ENCODE assay signal across 30 cellular contexts in genomic region chr22:44098966-44099530, GRCh38.
"Had no signal": no experiment of that assay in that cellular context is flagged by ENCODE, and none has a peak within 500 bp of the region (broad histone marks: within the 10 kb centered on the region; RNA-seq: fewer than 3 reads in every experiment).

No MANE protein-coding gene starts in this region.

- H3K4me1 Mint-ChIP-seq: activated naive CD4-positive, alpha-beta T cell treated with anti-CD3 and anti-CD28 coated beads, Interleukin-2, amount 50 U/mL, for 24 hours; activated naive CD8-positive, alpha-beta T cell treated with anti-CD3 and anti-CD28 coated beads, Interleukin-2, amount 50 U/mL, for 24 hours; natural killer cell had no signal

- H3K27me3 ChIP-seq: body of pancreas, gastrocnemius medialis, hepatocyte, ovary, tibial nerve had no signal

- H3K79me2 ChIP-seq: hepatocyte had no signal

- H3K27me3 Mint-ChIP-seq: activated CD4-positive, alpha-beta memory T cell treated with anti-CD3 and anti-CD28 coated beads for 36 hours; activated naive CD4-positive, alpha-beta T cell treated with anti-CD3 and anti-CD28 coated beads, Interleukin-2, amount 50 U/mL, for 24 hours; activated naive CD8-positive, alpha-beta T cell treated with anti-CD3 and anti-CD28 coated beads, Interleukin-2, amount 50 U/mL, for 24 hours; effector memory CD8-positive, alpha-beta T cell had no signal

- H3K9me3 Mint-ChIP-seq: activated CD4-positive, alpha-beta memory T cell treated with anti-CD3 and anti-CD28 coated beads for 36 hours; activated naive CD4-positive, alpha-beta T cell treated with anti-CD3 and anti-CD28 coated beads, Interleukin-2, amount 50 U/mL, for 24 hours; activated naive CD8-positive, alpha-beta T cell treated with anti-CD3 and anti-CD28 coated beads, Interleukin-2, amount 50 U/mL, for 24 hours; activated T-helper 1 cell treated with anti-CD3 and anti-CD28 coated beads, Interleukin-12 subunit alpha, Interleukin-12 subunit beta, Interleukin-2, Interleukin-4 antibody, amounts not matched to agents 30 ng/mL and 10 ng/mL and 1 ng/mL, durations not matched to agents 14 hours and 24 hours and 36 hours; effector memory CD8-positive, alpha-beta T cell; natural killer cell; T-helper 1 cell treated with Interleukin-12 subunit alpha and Interleukin-12 subunit beta and Interleukin-4 antibody, amounts not matched to agents 30 μg/mL and 1 μg/mL, for 36 hours had no signal

- H3K4me3 ChIP-seq: body of pancreas, gastrocnemius medialis, hepatocyte, lung, ovary, prostate gland, tibial nerve had no signal

- H3K27ac ChIP-seq: body of pancreas, gastrocnemius medialis, hepatocyte, prostate gland, tibial nerve had no signal

- H3K4me3 Mint-ChIP-seq: activated CD4-positive, alpha-beta memory T cell treated with anti-CD3 and anti-CD28 coated beads for 36 hours; activated naive CD4-positive, alpha-beta T cell treated with anti-CD3 and anti-CD28 coated beads, Interleukin-2, amount 50 U/mL, for 24 hours; activated naive CD8-positive, alpha-beta T cell treated with anti-CD3 and anti-CD28 coated beads, Interleukin-2, amount 50 U/mL, for 24 hours; activated T-helper 1 cell treated with anti-CD3 and anti-CD28 coated beads, Interleukin-12 subunit alpha, Interleukin-12 subunit beta, Interleukin-2, Interleukin-4 antibody, amounts not matched to agents 30 ng/mL and 10 ng/mL and 1 ng/mL, durations not matched to agents 14 hours and 24 hours and 36 hours; effector memory CD8-positive, alpha-beta T cell; natural killer cell; T-helper 1 cell treated with Interleukin-12 subunit alpha and Interleukin-12 subunit beta and Interleukin-4 antibody, amounts not matched to agents 30 μg/mL and 1 μg/mL, for 36 hours had no signal

- H3K27ac Mint-ChIP-seq: activated CD4-positive, alpha-beta memory T cell treated with anti-CD3 and anti-CD28 coated beads for 36 hours; activated naive CD4-positive, alpha-beta T cell treated with anti-CD3 and anti-CD28 coated beads, Interleukin-2, amount 50 U/mL, for 24 hours; activated naive CD8-positive, alpha-beta T cell treated with anti-CD3 and anti-CD28 coated beads, Interleukin-2, amount 50 U/mL, for 24 hours; activated T-helper 1 cell treated with anti-CD3 and anti-CD28 coated beads, Interleukin-12 subunit alpha, Interleukin-12 subunit beta, Interleukin-2, Interleukin-4 antibody, amounts not matched to agents 30 ng/mL and 10 ng/mL and 1 ng/mL, durations not matched to agents 14 hours and 24 hours and 36 hours; natural killer cell; T-helper 1 cell treated with Interleukin-12 subunit alpha and Interleukin-12 subunit beta and Interleukin-4 antibody, amounts not matched to agents 30 μg/mL and 1 μg/mL, for 36 hours had no signal

- ATAC-seq: activated CD4-positive, CD25-positive, alpha-beta regulatory T cell treated with anti-CD3 and anti-CD28 coated beads, Interleukin-2, amount 50 U/mL, for 24 hours; activated naive CD8-positive, alpha-beta T cell treated with anti-CD3 and anti-CD28 coated beads, Interleukin-2, amount 50 U/mL, for 24 hours; body of pancreas; effector memory CD8-positive, alpha-beta T cell; gastrocnemius medialis; left colon; natural killer cell had no signal

- H3K36me3 ChIP-seq: ovary, prostate gland, WERI-Rb-1 had no signal

- H3K9me3 ChIP-seq: body of pancreas, gastrocnemius medialis, ovary, prostate gland had no signal

- DNase-seq: activated CD4-positive, alpha-beta memory T cell treated with anti-CD3 and anti-CD28 coated beads for 36 hours; activated CD4-positive, alpha-beta T cell treated with anti-CD3 and anti-CD28 coated beads for 48 hours; activated CD8-positive, alpha-beta memory T cell treated with anti-CD3 and anti-CD28 coated beads, Interleukin-2, amount 50 U/mL, for 4 hours; activated effector memory CD4-positive, alpha-beta T cell treated with anti-CD3 and anti-CD28 coated beads, Interleukin-2, amount 50 U/mL, for 16 hours; activated naive CD8-positive, alpha-beta T cell treated with anti-CD3 and anti-CD28 coated beads, Interleukin-2, amount 50 U/mL, for 24 hours; activated T-cell treated with anti-CD3 and anti-CD28 coated beads, Interleukin-2, amount 50 U/mL, for 1 hour; anterior cingulate cortex; body of pancreas; cortex of kidney; effector memory CD8-positive, alpha-beta T cell; erythroblast; gastrocnemius medialis; glutamatergic neuron; islet precursor cell; natural killer cell; stimulated activated CD4-positive, alpha-beta T cell treated with anti-CD3 and anti-CD28 coated beads, Interleukin-2, amount 100 ng/mL, for 48 hours; stimulated activated naive CD4-positive, alpha-beta T cell treated with Interleukin-2 at 50 U/mL for 16 hours; SW 1271; T1000; WERI-Rb-1 had no signal

- H2AFZ ChIP-seq: hepatocyte had no signal

- H3K36me3 Mint-ChIP-seq: activated naive CD4-positive, alpha-beta T cell treated with anti-CD3 and anti-CD28 coated beads, Interleukin-2, amount 50 U/mL, for 24 hours; natural killer cell had no signal

- H3K4me2 ChIP-seq: hepatocyte had no signal

- H3K4me1 ChIP-seq: body of pancreas, gastrocnemius medialis, prostate gland, tibial nerve had no signal
